In genomic region chr1:23951646-23952095, GRCh38 we compare ENCODE assay signal across 11 cellular contexts. TPM values are rescaled to one million over a fixed set of nuclear protein-coding genes. Genes with fewer than 3 reads are reported as not detected.
DNase-seq lines count a peak whose midpoint lies in the region; ATAC-seq, FAIRE-seq and TF ChIP-seq lines count a peak whose summit lies in the region.
"Had no signal": no experiment of that assay in that cellular context is flagged by ENCODE, and none has a peak within 500 bp of the region (broad histone marks: within the 10 kb centered on the region; RNA-seq: fewer than 3 reads in every experiment).

No MANE protein-coding gene starts in this region.

- H3K27ac ChIP-seq in kidney (ENCODE audit: low read depth in 2 of 2, low read length in 2 of 2) (peak overlapping the region in 1 of 2 donors; percentile 58), aorta (ENCODE audit: low read depth in 1 of 2, low read length in 2 of 2) (peak overlapping the region in 1 of 2 donors; percentile 57)

- H3K36me3 ChIP-seq in kidney (ENCODE audit: control insufficient read depth in 1 of 2, insufficient read depth in 2 of 2, low read length in 2 of 2) (no peaks in the 10 kb centered on the region), aorta (ENCODE audit: control insufficient read depth in 1 of 2, insufficient read depth in 2 of 2, low read length in 1 of 2) (no peaks in the 10 kb centered on the region)

- H3K9me3 ChIP-seq in kidney (ENCODE audit: control insufficient read depth in 1 of 2, low read length in 2 of 2), result peaks cover 0 to 5% of the 10 kb centered on the region in 2 donors
- no peaks in the 10 kb centered on the region for H3K9me3 ChIP-seq in aorta (ENCODE audit: control insufficient read depth, low read length)

- intact Hi-C loops in Right ventricle myocardium inferior (cut with DNase I) (no loop called here), left cardiac atrium (cut with DNase I) (loop anchor here in 1 of 2 donors (10.0 kb wide), 1 partner anchor 73 kb away; no protein-coding TSS in a partner anchor), kidney (cut with DNase I) (no loop called here), aorta (cut with DNase I) (no loop called here)

- no peaks in the 10 kb centered on the region for H3K27me3 ChIP-seq in aorta (ENCODE audit: control insufficient read depth in 1 of 2, insufficient read depth in 2 of 2, low read length in 1 of 2)

- H3K27me3 Mint-ChIP-seq in activated T-cell treated with anti-CD3 and anti-CD28 coated beads, Interleukin-2, amount 50 U/mL, for 24 hours, result no peaks in the 10 kb centered on the region
- H3K27me3 Mint-ChIP-seq: IgD-negative memory B cell had no signal

- ATAC-seq in Right ventricle myocardium inferior (no peak), left cardiac atrium (no peak), aorta (ENCODE audit: low FRiP score) (peak; percentile 52)

- H3K36me3 Mint-ChIP-seq in activated T-cell treated with anti-CD3 and anti-CD28 coated beads, Interleukin-2, amount 50 U/mL, for 24 hours (ENCODE audit: low read depth), result no peaks in the 10 kb centered on the region

- no peak for FAIRE-seq in kidney (lab: Jason Lieb, UNC)

- H3K27ac Mint-ChIP-seq in activated T-cell treated with anti-CD3 and anti-CD28 coated beads, Interleukin-2, amount 50 U/mL, for 24 hours, result no peak overlapping the region

- H3K9me3 Mint-ChIP-seq in activated T-cell treated with anti-CD3 and anti-CD28 coated beads, Interleukin-2, amount 50 U/mL, for 24 hours, result peaks cover 6% of the 10 kb centered on the region

- no peak for TF ChIP-seq CTCF in kidney (IDR thresholded peaks at IDR 0.05; ENCODE audit: borderline replicate concordance, extremely low read depth, insufficient read depth)

- H3K4me3 ChIP-seq in kidney (ENCODE audit: low read length in 2 of 2) (peak overlapping the region in 1 of 2 donors; percentile 6), aorta (ENCODE audit: low read length in 2 of 2) (no peak overlapping the region)

- H3K4me3 Mint-ChIP-seq in activated T-cell treated with anti-CD3 and anti-CD28 coated beads, Interleukin-2, amount 50 U/mL, for 24 hours, result no peak overlapping the region
- H3K4me3 Mint-ChIP-seq: IgD-negative memory B cell had no signal

- H3K9ac ChIP-seq in kidney (ENCODE audit: low read length in 2 of 2), result no peak overlapping the region

- H3K4me1 Mint-ChIP-seq in activated T-cell treated with anti-CD3 and anti-CD28 coated beads, Interleukin-2, amount 50 U/mL, for 24 hours (ENCODE audit: low read depth), result peaks cover 29% of the 10 kb centered on the region

- H3K4me1 ChIP-seq in kidney (ENCODE audit: control insufficient read depth in 1 of 2, insufficient read depth in 1 of 2, low read depth in 1 of 2, low read length in 2 of 2) (peaks cover 0 to 7% of the 10 kb centered on the region in 2 donors), aorta (ENCODE audit: control insufficient read depth in 1 of 2, insufficient read depth in 2 of 2, low read length in 2 of 2) (no peaks in the 10 kb centered on the region)

- WGBS in aorta, 2 donors, result 7 to 19% methylated on average over 9 of the region's 9 CpGs

- peak; percentile 57 for DNase-seq in Right ventricle myocardium inferior (ENCODE audit: missing footprints)
- DNase-seq in left cardiac atrium, result no peak
- peak; percentile 12 for DNase-seq in amniotic stem cell (lab: John Stamatoyannopoulos, UW)
- DNase-seq in kidney, result peak; percentile 77
- no peak for DNase-seq in aorta
- DNase-seq in occipital lobe (lab: John Stamatoyannopoulos, UW), result no peak
- DNase-seq in activated T-cell treated with anti-CD3 and anti-CD28 coated beads, Interleukin-2, amount 50 U/mL, for 24 hours, result no peak
- DNase-seq in NCI-H446 (lab: John Stamatoyannopoulos, UW), result no peak
- DNase-seq: activated CD4-positive, alpha-beta T cell treated with anti-CD3 and anti-CD28 coated beads, Interleukin-2, amount 50 U/mL, for 1 hour; AML-193 had no signal

RNA-seq across cellular contexts. Expression of gene PNRC2, which starts 8.0 kb away (rescaled TPM):
- 85.8 TPM for total RNA-seq in Right ventricle myocardium inferior
- total RNA-seq in left cardiac atrium, result 10 to 100 TPM; 84.2 to 89.2 TPM
- total RNA-seq in kidney, result 107 TPM
- polyA plus RNA-seq in kidney (ENCODE audit: insufficient read depth, low read depth, low replicate concordance), result 86.3 TPM
- 10 to 100 TPM; 93.5 to 94.7 TPM for total RNA-seq in aorta
- 100 to 1,000 TPM in 1 of 2 donors, 10 to 100 TPM in 1; 75.3 to 141 TPM for polyA plus RNA-seq in aorta
- total RNA-seq in occipital lobe, result 98.7 TPM

RNA-seq across cellular contexts. Expression of gene SRSF10, which starts 28.5 kb away (rescaled TPM):
- total RNA-seq in Right ventricle myocardium inferior (51.9 TPM), left cardiac atrium (10 to 100 TPM; 49.5 to 59.3 TPM), kidney (96.2 TPM), aorta (10 to 100 TPM; 91.1 to 98.4 TPM), occipital lobe (135 TPM)
- polyA plus RNA-seq in kidney (ENCODE audit: insufficient read depth, low read depth, low replicate concordance) (48.5 TPM), aorta (100 to 1,000 TPM in 1 of 2 donors, 10 to 100 TPM in 1; 50.1 to 114 TPM)

RNA-seq across cellular contexts. Expression of gene CNR2, which starts 38.5 kb away (rescaled TPM):
- not detected for total RNA-seq in Right ventricle myocardium inferior
- not detected for total RNA-seq in left cardiac atrium
- total RNA-seq in kidney, result 0.57 TPM
- polyA plus RNA-seq in kidney (ENCODE audit: insufficient read depth, low read depth, low replicate concordance), result not detected
- under 1 TPM; 0.06 to 0.15 TPM for total RNA-seq in aorta
- under 1 TPM; 0.08 to 0.13 TPM for polyA plus RNA-seq in aorta
- total RNA-seq in occipital lobe, result not detected

Comparison
In these comparisons a context has a peak if more than half of its experiments do, and no peak if none do; other contexts are left out.
1. DNase-seq: peak in Right ventricle myocardium inferior (single experiment), amniotic stem cell (single experiment) and kidney (single experiment); none in left cardiac atrium (single experiment), aorta (0 of 2), occipital lobe (single experiment), activated T-cell treated with anti-CD3 and anti-CD28 coated beads, Interleukin-2, amount 50 U/mL, for 24 hours (single experiment) and NCI-H446 (0 of 2).